ENCODE assay signal across 1 cellular context in the genomic region with DNA sequence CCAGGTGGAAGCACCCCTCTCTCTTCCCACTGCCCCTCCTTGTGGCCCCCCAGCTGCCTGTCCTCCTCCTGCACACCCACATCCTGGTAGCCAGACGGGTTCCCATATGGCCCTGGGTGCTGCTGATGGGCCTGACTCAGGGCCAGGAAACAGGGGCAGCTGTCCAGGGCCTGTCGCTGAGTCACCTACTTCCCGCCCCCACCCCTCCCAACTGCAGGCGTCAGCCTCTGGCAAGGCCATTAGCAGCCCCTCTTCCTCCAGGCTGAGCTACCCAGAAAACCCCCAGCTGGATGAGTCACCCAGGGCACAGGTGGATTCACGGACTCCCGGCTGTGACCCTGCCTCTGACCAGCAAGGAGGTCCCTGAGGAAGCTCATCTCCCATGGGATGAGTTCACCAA.
A peak's percentile ranks its signal among the peaks of the same experiment; 100 is the strongest.
TF ChIP-seq lines count a peak whose summit lies in the region.

No MANE protein-coding gene starts in this region.

TF ChIP-seq in SK-N-SH, 30 proteins besides CTCF, POLR2A, EP300 and RAD21 (continued from another document):
- no peak for TF ChIP-seq ZBTB33 (IDR thresholded peaks at IDR 0.05; ENCODE audit: borderline replicate concordance, low read depth)
- TF ChIP-seq FOSL2 (IDR thresholded peaks at IDR 0.05; ENCODE audit: borderline replicate concordance, low read depth) = peak; percentile 90
- no peak for TF ChIP-seq MEF2A (IDR thresholded peaks at IDR 0.05; ENCODE audit: borderline replicate concordance, low read depth)
- TF ChIP-seq, protein P1, sequence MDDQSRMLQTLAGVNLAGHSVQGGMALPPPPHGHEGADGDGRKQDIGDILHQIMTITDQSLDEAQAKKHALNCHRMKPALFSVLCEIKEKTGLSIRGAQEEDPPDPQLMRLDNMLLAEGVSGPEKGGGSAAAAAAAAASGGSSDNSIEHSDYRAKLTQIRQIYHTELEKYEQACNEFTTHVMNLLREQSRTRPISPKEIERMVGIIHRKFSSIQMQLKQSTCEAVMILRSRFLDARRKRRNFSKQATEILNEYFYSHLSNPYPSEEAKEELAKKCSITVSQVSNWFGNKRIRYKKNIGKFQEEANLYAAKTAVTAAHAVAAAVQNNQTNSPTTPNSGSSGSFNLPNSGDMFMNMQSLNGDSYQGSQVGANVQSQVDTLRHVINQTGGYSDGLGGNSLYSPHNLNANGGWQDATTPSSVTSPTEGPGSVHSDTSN (IDR thresholded peaks at IDR 0.05) = peak; percentile 44; the same call in 1 of the 2 replicates
- TF ChIP-seq, protein P2, sequence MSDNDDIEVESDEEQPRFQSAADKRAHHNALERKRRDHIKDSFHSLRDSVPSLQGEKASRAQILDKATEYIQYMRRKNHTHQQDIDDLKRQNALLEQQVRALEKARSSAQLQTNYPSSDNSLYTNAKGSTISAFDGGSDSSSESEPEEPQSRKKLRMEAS (IDR thresholded peaks at IDR 0.05; ENCODE audit: low read depth) = 0 out of 2 replicates have a peak, but pooled peaks have one; percentile 45
- TF ChIP-seq TAF1 (IDR thresholded peaks at IDR 0.05; ENCODE audit: borderline replicate concordance, low read depth, low read length) = no peak
- no peak for TF ChIP-seq POLR2AphosphoS5 (IDR thresholded peaks at IDR 0.05; ENCODE audit: low read depth, low read length)
- peak; percentile 61; the same call in 1 of the 2 replicates for TF ChIP-seq RXRA (IDR thresholded peaks at IDR 0.05; ENCODE audit: borderline replicate concordance, low read depth)
- peak; percentile 47 for TF ChIP-seq CHD2 (IDR thresholded peaks at IDR 0.05; ENCODE audit: low read length, partially characterized antibody)
- TF ChIP-seq, protein P3, sequence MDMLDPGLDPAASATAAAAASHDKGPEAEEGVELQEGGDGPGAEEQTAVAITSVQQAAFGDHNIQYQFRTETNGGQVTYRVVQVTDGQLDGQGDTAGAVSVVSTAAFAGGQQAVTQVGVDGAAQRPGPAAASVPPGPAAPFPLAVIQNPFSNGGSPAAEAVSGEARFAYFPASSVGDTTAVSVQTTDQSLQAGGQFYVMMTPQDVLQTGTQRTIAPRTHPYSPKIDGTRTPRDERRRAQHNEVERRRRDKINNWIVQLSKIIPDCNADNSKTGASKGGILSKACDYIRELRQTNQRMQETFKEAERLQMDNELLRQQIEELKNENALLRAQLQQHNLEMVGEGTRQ (IDR thresholded peaks at IDR 0.05; ENCODE audit: borderline replicate concordance, low read depth, low read length) = no peak
- 0 out of 2 replicates have a peak, but pooled peaks have one; percentile 46 for TF ChIP-seq FOXJ3 (CRISPR knock-in tag; IDR thresholded peaks at IDR 0.05)
- peak; percentile 86 for TF ChIP-seq JUND (IDR thresholded peaks at IDR 0.05)
- TF ChIP-seq TCF12 (IDR thresholded peaks at IDR 0.05) = peak; percentile 95
- peak; percentile 37; the same call in 1 of the 2 replicates for TF ChIP-seq SIN3A (IDR thresholded peaks at IDR 0.05; ENCODE audit: borderline replicate concordance, low read depth, low read length)
- peak; percentile 89 for TF ChIP-seq NFIC (IDR thresholded peaks at IDR 0.05; ENCODE audit: borderline replicate concordance)
- TF ChIP-seq IRF3 (IDR thresholded peaks at IDR 0.05; ENCODE audit: low read depth, low read length) = no peak
